Comparison of ENCODE assay signal across 10 cellular contexts in genomic region chr19:4089400-4089908, GRCh38. TPM values are rescaled to one million over a fixed set of nuclear protein-coding genes. Genes with fewer than 3 reads are reported as not detected.
DNase-seq lines count a peak whose midpoint lies in the region; TF ChIP-seq lines count a peak whose summit lies in the region.
"Had no signal": no experiment of that assay in that cellular context is flagged by ENCODE, and none has a peak within 500 bp of the region (broad histone marks: within the 10 kb centered on the region; RNA-seq: fewer than 3 reads in every experiment).

No MANE protein-coding gene starts in this region.

- no peaks in the 10 kb centered on the region for H3K9me3 Mint-ChIP-seq in activated naive CD4-positive, alpha-beta T cell treated with anti-CD3 and anti-CD28 coated beads, Interleukin-2, amount 50 U/mL, for 24 hours
- H3K9me3 Mint-ChIP-seq: nephron had no signal

- H3K36me3 ChIP-seq in ascending aorta, result peaks cover 44 to 50% of the 10 kb centered on the region in 2 donors

- H3K4me3 ChIP-seq in ascending aorta, result no peak overlapping the region
- H3K4me3 ChIP-seq: cardiac muscle cell had no signal

- no peak for TF ChIP-seq CTCF in ascending aorta (IDR thresholded peaks at IDR 0.05)

- H3K27ac ChIP-seq in ascending aorta, result no peak overlapping the region
- H3K27ac ChIP-seq: cardiac muscle cell had no signal

- no peaks in the 10 kb centered on the region for H3K27me3 Mint-ChIP-seq in activated naive CD4-positive, alpha-beta T cell treated with anti-CD3 and anti-CD28 coated beads, Interleukin-2, amount 50 U/mL, for 24 hours

- intact Hi-C loops in ascending aorta (cut with DNase I), result no loop called here

- H3K9me3 ChIP-seq in ascending aorta, result no peaks in the 10 kb centered on the region

- H3K4me3 Mint-ChIP-seq in activated naive CD4-positive, alpha-beta T cell treated with anti-CD3 and anti-CD28 coated beads, Interleukin-2, amount 50 U/mL, for 24 hours, result peak overlapping the region; percentile 60
- H3K4me3 Mint-ChIP-seq: nephron had no signal

- DNase-seq in GDM1 (lab: John Stamatoyannopoulos, UW), result peak; percentile 88
- peak; percentile 52 to 63 for DNase-seq in Kasumi-1 (lab: John Stamatoyannopoulos, UW)
- peak; percentile 34 for DNase-seq in pons (ENCODE audit: low spot score)
- DNase-seq in NCI-H1105 treated with DMSO at 0.1 percent for 48 hours (lab: John Stamatoyannopoulos, UW), result no peak
- no peak for DNase-seq in ascending aorta (ENCODE audit: low spot score in 2 of 2)
- DNase-seq in glomerular visceral epithelial cell (ENCODE audit: extremely low spot score), result no peak
- DNase-seq in DMS53 (lab: John Stamatoyannopoulos, UW), result no peak

- H3K4me1 ChIP-seq in ascending aorta, result no peaks in the 10 kb centered on the region

- H3K27ac Mint-ChIP-seq in activated naive CD4-positive, alpha-beta T cell treated with anti-CD3 and anti-CD28 coated beads, Interleukin-2, amount 50 U/mL, for 24 hours, result peak overlapping the region; percentile 60
- H3K27ac Mint-ChIP-seq: nephron had no signal

- H3K27me3 ChIP-seq in ascending aorta, result no peaks in the 10 kb centered on the region
- H3K27me3 ChIP-seq: cardiac muscle cell had no signal

- H3K36me3 Mint-ChIP-seq in activated naive CD4-positive, alpha-beta T cell treated with anti-CD3 and anti-CD28 coated beads, Interleukin-2, amount 50 U/mL, for 24 hours, result no peaks in the 10 kb centered on the region

- H3K4me1 Mint-ChIP-seq in activated naive CD4-positive, alpha-beta T cell treated with anti-CD3 and anti-CD28 coated beads, Interleukin-2, amount 50 U/mL, for 24 hours, result peaks cover 50% of the 10 kb centered on the region
- H3K4me1 Mint-ChIP-seq: nephron had no signal

RNA-seq across cellular contexts. Expression of gene ZBTB7A, which starts 22.8 kb away (rescaled TPM):
- 76.4 TPM for total RNA-seq in ascending aorta

RNA-seq across cellular contexts. Expression of gene MAP2K2, which starts 34.5 kb away (rescaled TPM):
- total RNA-seq in ascending aorta, result 155 TPM

Comparison
In these comparisons a context has a peak if more than half of its experiments do, and no peak if none do; other contexts are left out.
1. DNase-seq: peak in GDM1 (single experiment), Kasumi-1 (2 of 2) and pons (single experiment); none in NCI-H1105 treated with DMSO at 0.1 percent for 48 hours (single experiment), ascending aorta (0 of 2), glomerular visceral epithelial cell (single experiment) and DMS53 (single experiment).